Comparison of ENCODE assay signal across 1 cellular context in the genomic region with DNA sequence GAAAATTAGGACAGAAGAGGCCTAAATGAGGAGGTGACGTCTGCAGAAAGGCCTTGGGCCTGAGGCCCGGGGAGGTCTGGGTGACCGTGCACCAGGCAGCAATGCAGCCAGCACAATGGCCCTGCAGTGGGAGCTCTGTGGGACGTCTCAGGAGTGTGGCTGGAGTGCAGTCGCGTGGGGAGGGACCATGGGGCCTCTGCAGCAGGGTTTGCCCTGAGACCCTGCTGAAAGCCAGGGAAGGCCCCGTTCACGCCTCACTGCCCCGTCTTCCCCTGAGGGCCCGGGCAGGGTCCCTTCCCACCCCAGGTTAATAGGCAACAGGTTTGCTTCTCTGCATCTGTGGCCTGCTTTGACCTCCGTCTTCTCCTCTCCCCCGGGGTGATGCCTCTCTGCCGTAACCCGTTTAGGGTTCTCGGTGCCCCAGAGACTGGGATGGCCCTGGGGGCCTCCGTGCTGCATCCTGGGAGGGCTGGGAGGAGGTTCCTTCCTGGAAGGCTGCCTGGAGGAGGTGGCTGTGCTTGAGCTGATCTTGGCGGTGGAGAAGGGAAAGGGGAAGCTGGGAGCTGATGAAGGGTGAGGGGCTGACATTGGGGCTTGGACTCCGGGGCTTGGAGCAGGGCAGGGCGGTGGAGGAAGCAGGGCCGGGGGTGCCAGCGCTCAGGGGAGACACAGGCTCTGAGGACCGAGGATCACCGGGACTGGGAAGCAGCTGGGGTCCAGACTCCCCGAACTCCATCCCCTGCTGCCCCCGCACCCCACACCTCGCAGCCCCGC.
TF ChIP-seq lines count a peak whose summit lies in the region.

No MANE protein-coding gene starts in this region.

TF ChIP-seq in GM12878, 131 proteins besides CTCF, POLR2A, EP300 and RAD21:
- TF ChIP-seq MEF2B (IDR thresholded peaks at IDR 0.05; ENCODE audit: partially characterized antibody, poor library complexity, severe bottlenecking) (peak; percentile 68), IKZF1 (conservative IDR thresholded peaks at IDR 0.05) (0 out of 2 replicates have a peak, but pooled peaks have one; percentile 27), NR2F1 (conservative IDR thresholded peaks at IDR 0.05) (peak; percentile 49), SIX5 (IDR thresholded peaks at IDR 0.05; ENCODE audit: low read depth, low read length, severe bottlenecking) (no peak), DPF2 (IDR thresholded peaks at IDR 0.05) (no peak)
- TF ChIP-seq, protein P1, sequence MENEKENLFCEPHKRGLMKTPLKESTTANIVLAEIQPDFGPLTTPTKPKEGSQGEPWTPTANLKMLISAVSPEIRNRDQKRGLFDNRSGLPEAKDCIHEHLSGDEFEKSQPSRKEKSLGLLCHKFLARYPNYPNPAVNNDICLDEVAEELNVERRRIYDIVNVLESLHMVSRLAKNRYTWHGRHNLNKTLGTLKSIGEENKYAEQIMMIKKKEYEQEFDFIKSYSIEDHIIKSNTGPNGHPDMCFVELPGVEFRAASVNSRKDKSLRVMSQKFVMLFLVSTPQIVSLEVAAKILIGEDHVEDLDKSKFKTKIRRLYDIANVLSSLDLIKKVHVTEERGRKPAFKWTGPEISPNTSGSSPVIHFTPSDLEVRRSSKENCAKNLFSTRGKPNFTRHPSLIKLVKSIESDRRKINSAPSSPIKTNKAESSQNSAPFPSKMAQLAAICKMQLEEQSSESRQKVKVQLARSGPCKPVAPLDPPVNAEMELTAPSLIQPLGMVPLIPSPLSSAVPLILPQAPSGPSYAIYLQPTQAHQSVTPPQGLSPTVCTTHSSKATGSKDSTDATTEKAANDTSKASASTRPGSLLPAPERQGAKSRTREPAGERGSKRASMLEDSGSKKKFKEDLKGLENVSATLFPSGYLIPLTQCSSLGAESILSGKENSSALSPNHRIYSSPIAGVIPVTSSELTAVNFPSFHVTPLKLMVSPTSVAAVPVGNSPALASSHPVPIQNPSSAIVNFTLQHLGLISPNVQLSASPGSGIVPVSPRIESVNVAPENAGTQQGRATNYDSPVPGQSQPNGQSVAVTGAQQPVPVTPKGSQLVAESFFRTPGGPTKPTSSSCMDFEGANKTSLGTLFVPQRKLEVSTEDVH (IDR thresholded peaks at IDR 0.05; ENCODE audit: low read depth, partially characterized antibody) = no peak
